Comparison of ENCODE assay signal across 8 cellular contexts in the genomic region with DNA sequence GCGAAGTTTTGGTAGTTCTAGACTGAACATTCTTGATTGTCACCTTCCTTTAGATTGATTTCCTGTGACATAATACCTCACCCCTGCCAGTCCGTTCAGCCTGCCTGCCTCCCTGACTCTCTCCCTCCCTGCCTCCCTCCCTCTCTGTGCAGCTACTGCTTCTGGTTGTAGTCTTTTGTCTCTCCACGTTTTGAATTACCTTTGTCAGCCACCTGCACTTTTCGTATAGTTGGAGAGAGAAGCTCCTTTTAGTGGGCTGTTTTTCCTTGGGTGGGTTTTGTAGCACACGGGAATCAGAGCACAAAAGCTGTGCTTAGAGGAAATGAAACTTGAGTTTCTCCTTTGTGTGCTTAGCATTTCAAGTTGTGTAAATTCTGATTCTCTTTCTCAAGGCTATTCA. TPM values are rescaled to one million over a fixed set of nuclear protein-coding genes. Genes with fewer than 3 reads are reported as not detected.
DNase-seq lines count a peak whose midpoint lies in the region; ATAC-seq lines count a peak whose summit lies in the region.

No MANE protein-coding gene starts in this region.

- peak overlapping the region; percentile 66 to 92 (median 90) for H3K4me3 Mint-ChIP-seq in naive B cell

- peaks cover 31 to 39% (median 38%) of the 10 kb centered on the region in 3 donors for H3K4me1 Mint-ChIP-seq in naive B cell

- no peak overlapping the region for H3K27ac ChIP-seq in right cardiac atrium (ENCODE audit: low read length)

- H3K27ac Mint-ChIP-seq in naive B cell = peak overlapping the region; percentile 76 to 97 (median 95)

- H3K27me3 Mint-ChIP-seq in naive B cell = no peaks in the 10 kb centered on the region

- 61% methylated on average over 5 of the region's 5 CpGs for WGBS in right cardiac atrium

- no peaks in the 10 kb centered on the region for H3K9me3 ChIP-seq in right cardiac atrium (ENCODE audit: control insufficient read depth, low read length)

- H3K36me3 Mint-ChIP-seq in naive B cell = peaks cover 14 to 15% of the 10 kb centered on the region in 2 donors

- intact Hi-C loops in right cardiac atrium (cut with DNase I) = no loop called here

- ATAC-seq in GM18861 (IDR thresholded peaks at IDR 0.05; ENCODE audit: unreplicated experiment) (peak; percentile 95), GM21786 (IDR thresholded peaks at IDR 0.05; ENCODE audit: unreplicated experiment) (peak; percentile 94), naive B cell (ENCODE audit: low read depth in 2 of 2) (peak; percentile 91 to 93), right cardiac atrium (no peak)

- DNase-seq in NCI-H2107 (lab: John Stamatoyannopoulos, UW) (peak; percentile 5), naive B cell (peak; percentile 53), right cardiac atrium (no peak), HT-29 (ENCODE audit: low spot score) (no peak)
- no peak for DNase-seq in NK-92 treated with Interleukin-12 subunit alpha and Interleukin-12 subunit beta, amount 100 ng/mL, for 24 hours (lab: John Stamatoyannopoulos, UW)
- DNase-seq in activated CD4-positive, CD25-positive, alpha-beta regulatory T cell treated with anti-CD3 and anti-CD28 coated beads, Interleukin-2, amount 50 U/mL, for 72 hours = no peak

- no peaks in the 10 kb centered on the region for H3K9me3 Mint-ChIP-seq in naive B cell

- no peak overlapping the region for H3K4me3 ChIP-seq in right cardiac atrium (ENCODE audit: low read length)

- H3K4me1 ChIP-seq in right cardiac atrium (ENCODE audit: control insufficient read depth, insufficient read depth, low read length) = no peaks in the 10 kb centered on the region

- no peaks in the 10 kb centered on the region for H3K27me3 ChIP-seq in right cardiac atrium (ENCODE audit: control insufficient read depth, insufficient read depth)

RNA-seq across cellular contexts. Expression of a gene that starts 32.6 kb away (rescaled TPM):
- polyA plus RNA-seq in naive B cell (ENCODE audit: low read depth in 6 of 6) (10 to 100 TPM; 14.3 to 32.7 (median 22.8) TPM), right cardiac atrium (29.0 TPM)
- 10 to 100 TPM; 12.9 to 27.6 (median 16.3) TPM for total RNA-seq in right cardiac atrium
- 24.5 and 39.6 TPM in 2 replicates for total RNA-seq in HT-29 (2014; rRNA removed; shearing (Covaris generic))

Comparison
In these comparisons a context has a peak if more than half of its experiments do, and no peak if none do; other contexts are left out.
1. ATAC-seq: peak in GM18861 (single experiment), GM21786 (single experiment) and naive B cell (2 of 2); none in right cardiac atrium (0 of 2).
2. DNase-seq: peak in NCI-H2107 (single experiment) and naive B cell (single experiment); none in NK-92 treated with Interleukin-12 subunit alpha and Interleukin-12 subunit beta, amount 100 ng/mL, for 24 hours (single experiment), right cardiac atrium (0 of 3), HT-29 (single experiment) and activated CD4-positive, CD25-positive, alpha-beta regulatory T cell treated with anti-CD3 and anti-CD28 coated beads, Interleukin-2, amount 50 U/mL, for 72 hours (single experiment).